Comparison of ENCODE assay signal across 22 cellular contexts in genomic region chr3:149023951-149024350, GRCh38. TPM values are rescaled to one million over a fixed set of nuclear protein-coding genes. Genes with fewer than 3 reads are reported as not detected.
DNase-seq lines count a peak whose midpoint lies in the region; ATAC-seq and TF ChIP-seq lines count a peak whose summit lies in the region.
"Had no signal": no experiment of that assay in that cellular context is flagged by ENCODE, and none has a peak within 500 bp of the region (broad histone marks: within the 10 kb centered on the region; RNA-seq: fewer than 3 reads in every experiment).

No MANE protein-coding gene starts in this region.

- no peaks in the 10 kb centered on the region for H3K79me2 ChIP-seq in OCI-LY7 (ENCODE audit: insufficient read depth, low read depth, low read length)

- H3K9me2 ChIP-seq in OCI-LY7 (ENCODE audit: insufficient read depth, low read length): no peaks in the 10 kb centered on the region

- H4K20me1 ChIP-seq in OCI-LY7 (ENCODE audit: insufficient read depth, low read length): no peaks in the 10 kb centered on the region

- H3K4me1 ChIP-seq in OCI-LY7 (ENCODE audit: insufficient read depth, low read length, poor library complexity, severe bottlenecking): no peaks in the 10 kb centered on the region
- H3K4me1 ChIP-seq: BLaER1 treated with 17β-estradiol and CSF1 and Interleukin-3, amounts not matched to agents 10 nM and 100 nM had no signal

- no peaks in the 10 kb centered on the region for H3K9me3 ChIP-seq in OCI-LY7 (ENCODE audit: low read length)

- peaks cover 5% of the 10 kb centered on the region for H3K4me1 Mint-ChIP-seq in activated T-cell treated with anti-CD3 and anti-CD28 coated beads, Interleukin-2, amount 50 U/mL, for 72 hours (ENCODE audit: low read depth)

- peak overlapping the region; percentile 42 for H3K27ac Mint-ChIP-seq in activated T-cell treated with anti-CD3 and anti-CD28 coated beads, Interleukin-2, amount 50 U/mL, for 72 hours

- peaks cover 6 to 14% of the 10 kb centered on the region in 2 donors for H3K36me3 Mint-ChIP-seq in activated T-cell treated with anti-CD3 and anti-CD28 coated beads, Interleukin-2, amount 50 U/mL, for 72 hours (ENCODE audit: insufficient read depth in 2 of 2)

- H3K27me3 Mint-ChIP-seq in activated T-cell treated with anti-CD3 and anti-CD28 coated beads, Interleukin-2, amount 50 U/mL, for 72 hours (ENCODE audit: low read depth): no peaks in the 10 kb centered on the region

- peaks cover 73% of the 10 kb centered on the region for H3K36me3 ChIP-seq in OCI-LY7 (ENCODE audit: insufficient read depth, low read length)

- H3K27ac ChIP-seq in OCI-LY7 (ENCODE audit: low read depth, low read length, poor library complexity, severe bottlenecking) (no peak overlapping the region), RWPE1 (no peak overlapping the region)
- H3K27ac ChIP-seq: BLaER1 treated with 17β-estradiol and CSF1 and Interleukin-3, amounts not matched to agents 10 nM and 100 nM; HL-60; SJSA1 had no signal

- H2AFZ ChIP-seq in OCI-LY7 (ENCODE audit: low read length): no peak overlapping the region

- no peak for ATAC-seq in activated T-cell treated with anti-CD3 and anti-CD28 coated beads, Interleukin-2, amount 50 U/mL, for 72 hours (replicated peaks in 1 of 2)
- ATAC-seq in HG03571 (IDR thresholded peaks at IDR 0.05; ENCODE audit: unreplicated experiment) (no peak), GM19328 (IDR thresholded peaks at IDR 0.05; ENCODE audit: unreplicated experiment) (no peak)

- H3K9me3 Mint-ChIP-seq in activated T-cell treated with anti-CD3 and anti-CD28 coated beads, Interleukin-2, amount 50 U/mL, for 72 hours: peaks cover 0 to 3% of the 10 kb centered on the region in 2 donors

- no peak overlapping the region for H3K4me3 Mint-ChIP-seq in activated T-cell treated with anti-CD3 and anti-CD28 coated beads, Interleukin-2, amount 50 U/mL, for 72 hours

- H3K4me3 ChIP-seq in OCI-LY7 (ENCODE audit: low read depth, low read length, poor library complexity, severe bottlenecking) (no peak overlapping the region), fibroblast of mammary gland (ENCODE audit: control insufficient read depth, low read depth, low read length) (no peak overlapping the region)
- H3K4me3 ChIP-seq: BLaER1 treated with 17β-estradiol and CSF1 and Interleukin-3, amounts not matched to agents 10 nM and 100 nM; SJSA1 had no signal

- DNase-seq in activated T-cell treated with anti-CD3 and anti-CD28 coated beads, Interleukin-2, amount 50 U/mL, for 72 hours: no peak
- DNase-seq in activated T-cell treated with anti-CD3 and anti-CD28 coated beads, Interleukin-2, amount 50 U/mL, for 48 hours: no peak
- DNase-seq in OCI-LY7 (ENCODE audit: low spot score) (peak; percentile 10), fibroblast of mammary gland (ENCODE audit: low read depth) (peak; percentile 59), RWPE1 (ENCODE audit: low spot score) (no peak), NCI-H510A (lab: John Stamatoyannopoulos, UW) (no peak)
- DNase-seq: COR-L47, DMS153, GDM1, KBM-7, MM.1S, NCI-H1105, NCI-H1694 treated with DMSO at 0.1 percent for 48 hours, NCI-H446, NCI-H82, RPMI8226, SW 1271 had no signal

- POLR2A ChIA-PET in OCI-LY7 (lab: Charles Lee) (no interaction called here), RWPE1 (lab: Yijun Ruan, JAX; ENCODE audit: low non-redundant PET) (no interaction called here)

- CTCF ChIA-PET in OCI-LY7 (lab: Charles Lee; ENCODE audit: unreplicated experiment) (no interaction called here), RWPE1 (lab: Yijun Ruan, JAX) (no interaction called here)

- intact Hi-C loops in OCI-LY7 (cut with micrococcal nuclease; ENCODE audit: unreplicated experiment): no loop called here

- no TSS peak for BruUV-seq in OCI-LY7 (replicated peaks; lab: Mats Ljungman, UMichigan)

- H3K4me2 ChIP-seq in OCI-LY7 (ENCODE audit: low read length): no peak overlapping the region
- H3K4me2 ChIP-seq: BLaER1 treated with 17β-estradiol and CSF1 and Interleukin-3, amounts not matched to agents 10 nM and 100 nM had no signal

- no peak for TF ChIP-seq CTCF in OCI-LY7 (conservative IDR thresholded peaks at IDR 0.05; ENCODE audit: low read length)
- no peak for TF ChIP-seq CTCF in fibroblast of mammary gland (conservative IDR thresholded peaks at IDR 0.05; ENCODE audit: control insufficient read depth, insufficient read depth, low read depth, low read length)
- TF ChIP-seq CTCF in RWPE1 (conservative IDR thresholded peaks at IDR 0.05; ENCODE audit: low read depth): no peak

RNA-seq across cellular contexts. Expression of gene GYG1, which starts 32.6 kb away (rescaled TPM):
- 10 to 100 TPM; 14.1 to 21.7 TPM for total RNA-seq in activated T-cell treated with anti-CD3 and anti-CD28 coated beads, Interleukin-2, amount 50 U/mL, for 72 hours
- total RNA-seq in OCI-LY7 (2014; rRNA removed; shearing (Covaris generic)): 9.6 and 11.5 TPM in 2 replicates
- 53.6 and 54.5 TPM in 2 replicates for total RNA-seq in OCI-LY7 (2022)

Comparison
In these comparisons a context has a peak if more than half of its experiments do, and no peak if none do; other contexts are left out.
1. DNase-seq: peak in OCI-LY7 (single experiment) and fibroblast of mammary gland (single experiment); none in activated T-cell treated with anti-CD3 and anti-CD28 coated beads, Interleukin-2, amount 50 U/mL, for 72 hours (0 of 2), activated T-cell treated with anti-CD3 and anti-CD28 coated beads, Interleukin-2, amount 50 U/mL, for 48 hours (0 of 2), RWPE1 (single experiment) and NCI-H510A (single experiment).